Comparison of ENCODE assay signal across 1 cellular context in the genomic region with DNA sequence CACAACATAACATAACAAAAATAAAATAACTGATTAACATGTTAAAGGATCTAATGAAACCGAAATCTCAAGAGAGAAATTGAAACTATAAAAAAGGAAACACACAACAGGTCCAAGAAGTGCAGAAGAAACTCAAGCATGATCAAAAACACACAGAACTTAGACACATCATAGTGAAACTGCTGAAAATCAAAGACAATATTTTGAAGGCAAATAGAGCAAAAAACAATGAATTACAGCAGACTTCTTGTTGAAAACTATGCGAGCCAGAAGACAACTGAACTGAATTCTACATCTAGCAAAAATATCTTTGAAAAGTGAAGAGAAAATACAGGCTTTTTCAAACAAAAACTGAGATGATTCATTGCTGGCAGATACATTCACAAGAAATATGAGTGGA.
TF ChIP-seq lines count a peak whose summit lies in the region.

No MANE protein-coding gene starts in this region.

TF ChIP-seq in A549, 52 proteins besides CTCF, POLR2A, EP300 and RAD21 (continued from another document):
- TF ChIP-seq, protein P1, sequence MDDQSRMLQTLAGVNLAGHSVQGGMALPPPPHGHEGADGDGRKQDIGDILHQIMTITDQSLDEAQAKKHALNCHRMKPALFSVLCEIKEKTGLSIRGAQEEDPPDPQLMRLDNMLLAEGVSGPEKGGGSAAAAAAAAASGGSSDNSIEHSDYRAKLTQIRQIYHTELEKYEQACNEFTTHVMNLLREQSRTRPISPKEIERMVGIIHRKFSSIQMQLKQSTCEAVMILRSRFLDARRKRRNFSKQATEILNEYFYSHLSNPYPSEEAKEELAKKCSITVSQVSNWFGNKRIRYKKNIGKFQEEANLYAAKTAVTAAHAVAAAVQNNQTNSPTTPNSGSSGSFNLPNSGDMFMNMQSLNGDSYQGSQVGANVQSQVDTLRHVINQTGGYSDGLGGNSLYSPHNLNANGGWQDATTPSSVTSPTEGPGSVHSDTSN (IDR thresholded peaks at IDR 0.05): no peak
- no peak for TF ChIP-seq RARB (CRISPR knock-in tag; IDR thresholded peaks at IDR 0.05)
TF ChIP-seq in A549: peak in this region for 0.
